In the genomic region with DNA sequence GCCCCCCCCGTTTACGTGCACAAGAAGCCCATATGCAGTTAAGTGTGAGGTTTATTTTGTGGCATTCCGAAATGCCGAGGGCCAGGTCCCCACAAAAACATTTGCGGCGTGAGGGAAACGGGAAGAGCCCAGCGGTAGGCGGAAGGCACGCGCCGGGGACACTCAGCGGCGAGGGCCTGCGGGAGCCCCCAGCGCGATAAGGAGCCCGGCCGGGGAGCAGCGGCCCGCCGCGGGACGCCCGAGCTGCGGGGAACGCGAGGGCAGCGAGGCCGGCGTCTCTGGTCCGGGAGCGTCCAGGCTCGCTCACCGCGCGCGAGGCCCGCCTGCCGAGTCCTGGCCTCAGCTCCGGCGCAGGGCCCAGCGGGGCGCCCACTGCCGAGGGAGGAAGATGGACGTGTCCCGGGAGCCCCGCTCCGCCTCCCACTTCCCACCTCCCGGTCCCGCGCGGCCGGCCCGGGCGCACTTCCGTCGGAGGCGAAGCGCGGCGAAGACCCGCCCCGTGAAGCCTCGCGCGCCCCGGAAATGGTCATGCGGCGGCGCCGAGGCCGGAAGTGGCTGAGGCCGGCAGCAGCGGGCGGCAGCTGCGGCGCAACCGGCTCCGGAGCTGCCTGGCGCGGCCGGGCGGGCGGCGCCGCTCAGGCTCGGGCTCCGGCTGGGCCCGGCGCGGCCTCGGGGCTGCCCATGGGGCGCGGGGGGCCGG, we compare ENCODE assay signal across 1 cellular context.
TF ChIP-seq lines count a peak whose summit lies in the region.

A gene with protein sequence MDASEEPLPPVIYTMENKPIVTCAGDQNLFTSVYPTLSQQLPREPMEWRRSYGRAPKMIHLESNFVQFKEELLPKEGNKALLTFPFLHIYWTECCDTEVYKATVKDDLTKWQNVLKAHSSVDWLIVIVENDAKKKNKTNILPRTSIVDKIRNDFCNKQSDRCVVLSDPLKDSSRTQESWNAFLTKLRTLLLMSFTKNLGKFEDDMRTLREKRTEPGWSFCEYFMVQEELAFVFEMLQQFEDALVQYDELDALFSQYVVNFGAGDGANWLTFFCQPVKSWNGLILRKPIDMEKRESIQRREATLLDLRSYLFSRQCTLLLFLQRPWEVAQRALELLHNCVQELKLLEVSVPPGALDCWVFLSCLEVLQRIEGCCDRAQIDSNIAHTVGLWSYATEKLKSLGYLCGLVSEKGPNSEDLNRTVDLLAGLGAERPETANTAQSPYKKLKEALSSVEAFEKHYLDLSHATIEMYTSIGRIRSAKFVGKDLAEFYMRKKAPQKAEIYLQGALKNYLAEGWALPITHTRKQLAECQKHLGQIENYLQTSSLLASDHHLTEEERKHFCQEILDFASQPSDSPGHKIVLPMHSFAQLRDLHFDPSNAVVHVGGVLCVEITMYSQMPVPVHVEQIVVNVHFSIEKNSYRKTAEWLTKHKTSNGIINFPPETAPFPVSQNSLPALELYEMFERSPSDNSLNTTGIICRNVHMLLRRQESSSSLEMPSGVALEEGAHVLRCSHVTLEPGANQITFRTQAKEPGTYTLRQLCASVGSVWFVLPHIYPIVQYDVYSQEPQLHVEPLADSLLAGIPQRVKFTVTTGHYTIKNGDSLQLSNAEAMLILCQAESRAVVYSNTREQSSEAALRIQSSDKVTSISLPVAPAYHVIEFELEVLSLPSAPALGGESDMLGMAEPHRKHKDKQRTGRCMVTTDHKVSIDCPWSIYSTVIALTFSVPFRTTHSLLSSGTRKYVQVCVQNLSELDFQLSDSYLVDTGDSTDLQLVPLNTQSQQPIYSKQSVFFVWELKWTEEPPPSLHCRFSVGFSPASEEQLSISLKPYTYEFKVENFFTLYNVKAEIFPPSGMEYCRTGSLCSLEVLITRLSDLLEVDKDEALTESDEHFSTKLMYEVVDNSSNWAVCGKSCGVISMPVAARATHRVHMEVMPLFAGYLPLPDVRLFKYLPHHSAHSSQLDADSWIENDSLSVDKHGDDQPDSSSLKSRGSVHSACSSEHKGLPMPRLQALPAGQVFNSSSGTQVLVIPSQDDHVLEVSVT (plus strand): TSS at position 536 of the 700 bp plus-strand sequence. CDS start 185 bp downstream, outside the sequence.

TF ChIP-seq in HepG2, 621 proteins besides CTCF, POLR2A, EP300 and RAD21 (continued from another document and continues in another):
- TF ChIP-seq, protein P1, sequence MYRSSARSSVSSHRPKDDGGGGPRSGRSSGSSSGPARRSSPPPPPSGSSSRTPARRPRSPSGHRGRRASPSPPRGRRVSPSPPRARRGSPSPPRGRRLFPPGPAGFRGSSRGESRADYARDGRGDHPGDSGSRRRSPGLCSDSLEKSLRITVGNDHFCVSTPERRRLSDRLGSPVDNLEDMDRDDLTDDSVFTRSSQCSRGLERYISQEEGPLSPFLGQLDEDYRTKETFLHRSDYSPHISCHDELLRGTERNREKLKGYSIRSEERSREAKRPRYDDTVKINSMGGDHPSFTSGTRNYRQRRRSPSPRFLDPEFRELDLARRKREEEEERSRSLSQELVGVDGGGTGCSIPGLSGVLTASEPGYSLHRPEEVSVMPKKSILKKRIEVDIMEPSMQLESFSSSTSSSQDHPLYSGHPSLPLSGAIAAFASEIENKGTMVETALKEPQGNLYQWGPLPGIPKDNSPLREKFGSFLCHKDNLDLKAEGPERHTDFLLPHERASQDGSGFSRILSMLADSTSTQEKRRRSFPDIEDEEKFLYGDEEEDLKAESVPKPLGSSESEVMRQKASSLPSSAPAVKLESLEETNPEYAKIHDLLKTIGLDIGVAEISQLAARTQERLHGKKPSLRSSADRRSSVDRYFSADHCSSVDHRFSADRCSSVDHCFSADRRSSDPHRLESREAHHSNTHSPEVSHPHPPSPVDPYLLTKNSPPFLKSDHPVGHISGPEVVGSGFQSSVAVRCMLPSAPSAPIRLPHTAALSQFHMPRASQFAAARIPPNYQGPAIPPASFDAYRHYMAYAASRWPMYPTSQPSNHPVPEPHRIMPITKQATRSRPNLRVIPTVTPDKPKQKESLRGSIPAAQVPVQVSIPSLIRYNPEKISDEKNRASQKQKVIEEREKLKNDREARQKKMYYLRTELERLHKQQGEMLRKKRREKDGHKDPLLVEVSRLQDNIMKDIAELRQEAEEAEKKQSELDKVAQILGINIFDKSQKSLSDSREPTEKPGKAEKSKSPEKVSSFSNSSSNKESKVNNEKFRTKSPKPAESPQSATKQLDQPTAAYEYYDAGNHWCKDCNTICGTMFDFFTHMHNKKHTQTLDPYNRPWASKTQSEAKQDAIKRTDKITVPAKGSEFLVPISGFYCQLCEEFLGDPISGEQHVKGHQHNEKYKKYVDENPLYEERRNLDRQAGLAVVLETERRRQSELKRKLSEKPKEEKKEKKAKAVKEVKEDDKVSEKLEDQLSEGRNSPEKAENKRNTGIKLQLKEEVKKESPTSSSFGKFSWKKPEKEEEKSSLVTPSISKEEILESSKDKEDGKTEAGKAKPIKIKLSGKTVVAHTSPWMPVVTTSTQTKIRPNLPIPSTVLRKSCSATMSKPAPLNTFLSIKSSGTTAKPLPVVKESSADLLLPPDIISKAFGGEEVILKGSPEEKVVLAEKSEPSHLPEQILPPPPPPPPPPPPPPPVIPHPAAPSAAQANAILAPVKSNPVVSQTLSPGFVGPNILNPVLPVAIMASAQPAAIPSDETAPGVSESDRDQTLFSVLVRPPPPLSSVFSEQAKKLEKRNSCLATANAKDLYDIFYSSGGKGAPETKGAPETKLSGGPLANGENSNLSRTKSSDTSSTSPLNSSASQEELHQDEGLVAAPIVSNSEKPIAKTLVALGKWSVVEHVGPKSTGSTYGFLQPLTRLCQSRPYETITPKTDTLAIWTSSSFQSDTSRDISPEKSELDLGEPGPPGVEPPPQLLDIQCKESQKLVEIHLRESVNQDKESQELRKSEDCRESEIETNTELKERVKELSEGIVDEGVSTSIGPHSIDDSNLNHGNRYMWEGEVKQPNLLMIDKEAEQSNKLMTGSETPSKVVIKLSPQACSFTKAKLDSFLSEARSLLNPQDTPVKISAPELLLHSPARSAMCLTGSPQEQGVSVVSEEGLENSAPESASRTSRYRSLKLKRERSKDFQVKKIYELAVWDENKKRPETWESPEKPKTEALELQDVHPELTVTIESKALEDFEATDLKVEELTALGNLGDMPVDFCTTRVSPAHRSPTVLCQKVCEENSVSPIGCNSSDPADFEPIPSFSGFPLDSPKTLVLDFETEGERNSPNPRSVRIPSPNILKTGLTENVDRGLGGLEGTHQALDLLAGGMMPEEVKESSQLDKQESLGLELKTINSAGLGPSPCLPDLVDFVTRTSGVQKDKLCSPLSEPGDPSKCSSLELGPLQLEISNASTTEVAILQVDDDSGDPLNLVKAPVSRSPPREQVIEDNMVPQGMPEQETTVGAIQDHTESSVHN (CRISPR knock-in tag; IDR thresholded peaks at IDR 0.05) = no peak
- no peak for TF ChIP-seq MED8 (CRISPR knock-in tag; IDR thresholded peaks at IDR 0.05; ENCODE audit: insufficient replicate concordance)
- TF ChIP-seq, protein P2, sequence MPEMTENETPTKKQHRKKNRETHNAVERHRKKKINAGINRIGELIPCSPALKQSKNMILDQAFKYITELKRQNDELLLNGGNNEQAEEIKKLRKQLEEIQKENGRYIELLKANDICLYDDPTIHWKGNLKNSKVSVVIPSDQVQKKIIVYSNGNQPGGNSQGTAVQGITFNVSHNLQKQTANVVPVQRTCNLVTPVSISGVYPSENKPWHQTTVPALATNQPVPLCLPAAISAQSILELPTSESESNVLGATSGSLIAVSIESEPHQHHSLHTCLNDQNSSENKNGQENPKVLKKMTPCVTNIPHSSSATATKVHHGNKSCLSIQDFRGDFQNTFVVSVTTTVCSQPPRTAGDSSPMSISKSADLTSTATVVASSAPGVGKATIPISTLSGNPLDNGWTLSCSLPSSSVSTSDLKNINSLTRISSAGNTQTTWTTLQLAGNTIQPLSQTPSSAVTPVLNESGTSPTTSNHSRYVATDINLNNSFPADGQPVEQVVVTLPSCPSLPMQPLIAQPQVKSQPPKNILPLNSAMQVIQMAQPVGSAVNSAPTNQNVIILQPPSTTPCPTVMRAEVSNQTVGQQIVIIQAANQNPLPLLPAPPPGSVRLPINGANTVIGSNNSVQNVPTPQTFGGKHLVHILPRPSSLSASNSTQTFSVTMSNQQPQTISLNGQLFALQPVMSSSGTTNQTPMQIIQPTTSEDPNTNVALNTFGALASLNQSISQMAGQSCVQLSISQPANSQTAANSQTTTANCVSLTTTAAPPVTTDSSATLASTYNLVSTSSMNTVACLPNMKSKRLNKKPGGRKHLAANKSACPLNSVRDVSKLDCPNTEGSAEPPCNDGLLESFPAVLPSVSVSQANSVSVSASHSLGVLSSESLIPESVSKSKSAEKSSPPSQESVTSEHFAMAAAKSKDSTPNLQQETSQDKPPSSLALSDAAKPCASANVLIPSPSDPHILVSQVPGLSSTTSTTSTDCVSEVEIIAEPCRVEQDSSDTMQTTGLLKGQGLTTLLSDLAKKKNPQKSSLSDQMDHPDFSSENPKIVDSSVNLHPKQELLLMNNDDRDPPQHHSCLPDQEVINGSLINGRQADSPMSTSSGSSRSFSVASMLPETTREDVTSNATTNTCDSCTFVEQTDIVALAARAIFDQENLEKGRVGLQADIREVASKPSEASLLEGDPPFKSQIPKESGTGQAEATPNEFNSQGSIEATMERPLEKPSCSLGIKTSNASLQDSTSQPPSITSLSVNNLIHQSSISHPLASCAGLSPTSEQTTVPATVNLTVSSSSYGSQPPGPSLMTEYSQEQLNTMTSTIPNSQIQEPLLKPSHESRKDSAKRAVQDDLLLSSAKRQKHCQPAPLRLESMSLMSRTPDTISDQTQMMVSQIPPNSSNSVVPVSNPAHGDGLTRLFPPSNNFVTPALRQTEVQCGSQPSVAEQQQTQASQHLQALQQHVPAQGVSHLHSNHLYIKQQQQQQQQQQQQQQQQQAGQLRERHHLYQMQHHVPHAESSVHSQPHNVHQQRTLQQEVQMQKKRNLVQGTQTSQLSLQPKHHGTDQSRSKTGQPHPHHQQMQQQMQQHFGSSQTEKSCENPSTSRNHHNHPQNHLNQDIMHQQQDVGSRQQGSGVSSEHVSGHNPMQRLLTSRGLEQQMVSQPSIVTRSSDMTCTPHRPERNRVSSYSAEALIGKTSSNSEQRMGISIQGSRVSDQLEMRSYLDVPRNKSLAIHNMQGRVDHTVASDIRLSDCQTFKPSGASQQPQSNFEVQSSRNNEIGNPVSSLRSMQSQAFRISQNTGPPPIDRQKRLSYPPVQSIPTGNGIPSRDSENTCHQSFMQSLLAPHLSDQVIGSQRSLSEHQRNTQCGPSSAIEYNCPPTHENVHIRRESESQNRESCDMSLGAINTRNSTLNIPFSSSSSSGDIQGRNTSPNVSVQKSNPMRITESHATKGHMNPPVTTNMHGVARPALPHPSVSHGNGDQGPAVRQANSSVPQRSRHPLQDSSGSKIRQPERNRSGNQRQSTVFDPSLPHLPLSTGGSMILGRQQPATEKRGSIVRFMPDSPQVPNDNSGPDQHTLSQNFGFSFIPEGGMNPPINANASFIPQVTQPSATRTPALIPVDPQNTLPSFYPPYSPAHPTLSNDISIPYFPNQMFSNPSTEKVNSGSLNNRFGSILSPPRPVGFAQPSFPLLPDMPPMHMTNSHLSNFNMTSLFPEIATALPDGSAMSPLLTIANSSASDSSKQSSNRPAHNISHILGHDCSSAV (CRISPR knock-in tag; IDR thresholded peaks at IDR 0.05; ENCODE audit: borderline replicate concordance) = no peak
- TF ChIP-seq PAF1 (CRISPR knock-in tag; IDR thresholded peaks at IDR 0.05) = no peak
- no peak for TF ChIP-seq ZNF713 (CRISPR knock-in tag; IDR thresholded peaks at IDR 0.05)
- TF ChIP-seq ESRRA (CRISPR knock-in tag; IDR thresholded peaks at IDR 0.05; ENCODE audit: low read depth) = no peak
- TF ChIP-seq, protein P3, sequence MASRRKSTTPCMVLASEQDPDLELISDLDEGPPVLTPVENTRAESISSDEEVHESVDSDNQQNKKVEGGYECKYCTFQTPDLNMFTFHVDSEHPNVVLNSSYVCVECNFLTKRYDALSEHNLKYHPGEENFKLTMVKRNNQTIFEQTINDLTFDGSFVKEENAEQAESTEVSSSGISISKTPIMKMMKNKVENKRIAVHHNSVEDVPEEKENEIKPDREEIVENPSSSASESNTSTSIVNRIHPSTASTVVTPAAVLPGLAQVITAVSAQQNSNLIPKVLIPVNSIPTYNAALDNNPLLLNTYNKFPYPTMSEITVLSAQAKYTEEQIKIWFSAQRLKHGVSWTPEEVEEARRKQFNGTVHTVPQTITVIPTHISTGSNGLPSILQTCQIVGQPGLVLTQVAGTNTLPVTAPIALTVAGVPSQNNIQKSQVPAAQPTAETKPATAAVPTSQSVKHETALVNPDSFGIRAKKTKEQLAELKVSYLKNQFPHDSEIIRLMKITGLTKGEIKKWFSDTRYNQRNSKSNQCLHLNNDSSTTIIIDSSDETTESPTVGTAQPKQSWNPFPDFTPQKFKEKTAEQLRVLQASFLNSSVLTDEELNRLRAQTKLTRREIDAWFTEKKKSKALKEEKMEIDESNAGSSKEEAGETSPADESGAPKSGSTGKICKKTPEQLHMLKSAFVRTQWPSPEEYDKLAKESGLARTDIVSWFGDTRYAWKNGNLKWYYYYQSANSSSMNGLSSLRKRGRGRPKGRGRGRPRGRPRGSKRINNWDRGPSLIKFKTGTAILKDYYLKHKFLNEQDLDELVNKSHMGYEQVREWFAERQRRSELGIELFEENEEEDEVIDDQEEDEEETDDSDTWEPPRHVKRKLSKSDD (CRISPR knock-in tag; IDR thresholded peaks at IDR 0.05; ENCODE audit: low read depth) = no peak
- no peak for TF ChIP-seq ATRX (CRISPR knock-in tag; IDR thresholded peaks at IDR 0.05; ENCODE audit: borderline replicate concordance)
- peak; percentile 85 for TF ChIP-seq THAP11 (CRISPR knock-in tag; IDR thresholded peaks at IDR 0.05)
- no peak for TF ChIP-seq SRSF4 (IDR thresholded peaks at IDR 0.05; ENCODE audit: low read depth, low read length, poor library complexity, severe bottlenecking)
- peak; percentile 83 for TF ChIP-seq PHF20 (CRISPR knock-in tag; IDR thresholded peaks at IDR 0.05)
- TF ChIP-seq ZNF451 (CRISPR knock-in tag; IDR thresholded peaks at IDR 0.05) = peak; percentile 59
- TF ChIP-seq, protein P4, sequence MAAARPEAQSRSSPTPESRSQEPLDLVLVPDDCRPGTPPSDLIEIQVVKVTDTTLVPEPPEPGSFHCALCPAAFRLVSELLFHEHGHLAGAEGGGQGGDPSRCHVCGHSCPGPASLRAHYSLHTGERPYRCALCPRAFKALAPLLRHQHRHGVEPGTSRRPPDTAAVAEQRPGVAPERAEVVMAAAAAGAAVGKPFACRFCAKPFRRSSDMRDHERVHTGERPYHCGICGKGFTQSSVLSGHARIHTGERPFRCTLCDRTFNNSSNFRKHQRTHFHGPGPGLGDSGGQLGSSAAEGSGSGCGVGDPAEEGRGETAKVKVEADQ (CRISPR knock-in tag; IDR thresholded peaks at IDR 0.05; ENCODE audit: borderline replicate concordance) = no peak
- TF ChIP-seq NR2F1 (CRISPR knock-in tag; IDR thresholded peaks at IDR 0.05) = no peak; a peak in 1 of 4 replicates
- TF ChIP-seq, protein P5, sequence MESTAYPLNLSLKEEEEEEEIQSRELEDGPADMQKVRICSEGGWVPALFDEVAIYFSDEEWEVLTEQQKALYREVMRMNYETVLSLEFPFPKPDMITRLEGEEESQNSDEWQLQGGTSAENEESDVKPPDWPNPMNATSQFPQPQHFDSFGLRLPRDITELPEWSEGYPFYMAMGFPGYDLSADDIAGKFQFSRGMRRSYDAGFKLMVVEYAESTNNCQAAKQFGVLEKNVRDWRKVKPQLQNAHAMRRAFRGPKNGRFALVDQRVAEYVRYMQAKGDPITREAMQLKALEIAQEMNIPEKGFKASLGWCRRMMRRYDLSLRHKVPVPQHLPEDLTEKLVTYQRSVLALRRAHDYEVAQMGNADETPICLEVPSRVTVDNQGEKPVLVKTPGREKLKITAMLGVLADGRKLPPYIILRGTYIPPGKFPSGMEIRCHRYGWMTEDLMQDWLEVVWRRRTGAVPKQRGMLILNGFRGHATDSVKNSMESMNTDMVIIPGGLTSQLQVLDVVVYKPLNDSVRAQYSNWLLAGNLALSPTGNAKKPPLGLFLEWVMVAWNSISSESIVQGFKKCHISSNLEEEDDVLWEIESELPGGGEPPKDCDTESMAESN (CRISPR knock-in tag; conservative IDR thresholded peaks at IDR 0.05) = no peak
- no peak for TF ChIP-seq TOE1 (CRISPR knock-in tag; IDR thresholded peaks at IDR 0.05)
- TF ChIP-seq ZNF331 (CRISPR knock-in tag; IDR thresholded peaks at IDR 0.05) = peak; percentile 39; the same call in 1 of the 2 replicates
- TF ChIP-seq ZNF567 (CRISPR knock-in tag; IDR thresholded peaks at IDR 0.05; ENCODE audit: borderline replicate concordance) = no peak
- no peak for TF ChIP-seq ZNF124 (CRISPR knock-in tag; IDR thresholded peaks at IDR 0.05)
- no peak for TF ChIP-seq ZNF121 (CRISPR knock-in tag; IDR thresholded peaks at IDR 0.05)
